Comparison of ENCODE assay signal across 29 cellular contexts in the genomic region with DNA sequence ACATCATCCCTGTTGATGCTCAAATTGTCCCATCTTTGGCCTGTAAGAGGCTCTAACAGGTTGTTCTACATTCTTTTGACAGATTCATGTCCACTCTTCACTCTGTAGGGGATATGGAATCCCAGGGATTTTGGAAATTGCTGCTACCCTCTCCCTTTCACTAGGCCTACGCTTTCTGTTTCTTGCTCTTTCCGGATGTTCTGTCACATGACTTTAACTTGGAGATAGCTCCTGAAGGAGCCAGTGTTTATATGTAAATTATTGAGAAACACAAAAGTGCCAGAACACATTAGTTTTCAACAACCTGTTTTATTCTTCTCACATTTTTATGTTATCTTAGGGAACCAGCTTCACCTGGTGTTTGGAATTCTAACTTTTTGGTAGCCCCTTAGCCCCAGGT.
"Had no signal": no experiment of that assay in that cellular context is flagged by ENCODE, and none has a peak within 500 bp of the region (broad histone marks: within the 10 kb centered on the region; RNA-seq: fewer than 3 reads in every experiment).

No MANE protein-coding gene starts in this region.

- H3K9me3 ChIP-seq: ovary, psoas muscle, right lobe of liver, sigmoid colon, stomach, thoracic aorta, thyroid gland, transverse colon, upper lobe of right lung, uterus had no signal

- H3K79me2 ChIP-seq: parathyroid adenoma had no signal

- H3K4me1 Mint-ChIP-seq: naive thymus-derived CD8-positive, alpha-beta T cell; stimulated activated effector memory CD8-positive, alpha-beta T cell treated with anti-CD3 and anti-CD28 coated beads, Interleukin-12 subunit alpha, Interleukin-12 subunit beta, amount 100 ng/mL, for 72 hours had no signal

- H3K27me3 ChIP-seq: ovary, right lobe of liver, sigmoid colon, stomach, thyroid gland, transverse colon, upper lobe of right lung, uterus had no signal

- H3K36me3 ChIP-seq: ovary, right lobe of liver, sigmoid colon, stomach, thoracic aorta, thyroid gland, transverse colon, upper lobe of right lung, uterus had no signal

- H3K9ac ChIP-seq: parathyroid adenoma had no signal

- H3K4me3 Mint-ChIP-seq: naive thymus-derived CD8-positive, alpha-beta T cell; natural killer cell treated with Interleukin-12 subunit alpha and Interleukin-12 subunit beta and Interleukin-15 and Interleukin-18, amount 100 ng/mL, for 72 hours; nephron progenitor cell; neural crest cell; stimulated activated effector memory CD8-positive, alpha-beta T cell treated with anti-CD3 and anti-CD28 coated beads, Interleukin-12 subunit alpha, Interleukin-12 subunit beta, amount 100 ng/mL, for 72 hours; stimulated activated naive B cell treated with anti-CD40 and anti-IgM and Interleukin-4, amounts not matched to agents 10 μg/mL and 1 μg/mL and 100 μg/mL, for 72 hours; stimulated activated naive CD8-positive, alpha-beta T cell treated with anti-CD3 and anti-CD28 coated beads, Interleukin-15, Interleukin-2, amounts not matched to agents 100 ng/mL and 50 ng/mL, for 24 hours; type B pancreatic cell had no signal

- H3K4me1 ChIP-seq: parathyroid adenoma, psoas muscle, right lobe of liver, sigmoid colon, stomach, thyroid gland, transverse colon, upper lobe of right lung, uterus had no signal

- H3K9me3 Mint-ChIP-seq: naive thymus-derived CD8-positive, alpha-beta T cell; nephron progenitor cell; neural crest cell; stimulated activated effector memory CD8-positive, alpha-beta T cell treated with anti-CD3 and anti-CD28 coated beads, Interleukin-12 subunit alpha, Interleukin-12 subunit beta, amount 100 ng/mL, for 72 hours; stimulated activated naive B cell treated with anti-CD40 and anti-IgM and Interleukin-4, amounts not matched to agents 10 μg/mL and 1 μg/mL and 100 μg/mL, for 72 hours; stimulated activated naive CD8-positive, alpha-beta T cell treated with anti-CD3 and anti-CD28 coated beads, Interleukin-15, Interleukin-2, amounts not matched to agents 100 ng/mL and 50 ng/mL, for 24 hours; type B pancreatic cell had no signal

- H3K27ac ChIP-seq: ovary, parathyroid adenoma, psoas muscle, right lobe of liver, sigmoid colon, stomach, thoracic aorta, thyroid gland, transverse colon, upper lobe of right lung, uterus had no signal

- DNase-seq: naive thymus-derived CD8-positive, alpha-beta T cell; nephron progenitor cell; occipital lobe; ovary; posterior cingulate gyrus; psoas muscle; right cardiac atrium; right lobe of liver; sigmoid colon; small intestine; stimulated activated CD4-positive, alpha-beta T cell treated with anti-CD3 and anti-CD28 coated beads, Interleukin-15, amount 100 ng/mL, for 24 hours; stimulated activated CD4-positive, alpha-beta T cell treated with anti-CD3 and anti-CD28 coated beads, Interleukin-2, amount 100 ng/mL, for 24 hours; stimulated activated CD4-positive, alpha-beta T cell treated with anti-CD3 and anti-CD28 coated beads, Interleukin-2, amount 100 ng/mL, for 48 hours; stimulated activated CD4-positive, alpha-beta T cell treated with anti-CD3 and anti-CD28 coated beads, Interleukin-4, amount 100 ng/mL, for 24 hours; stimulated activated naive B cell treated with anti-CD40 and anti-IgM and Interleukin-4, amounts not matched to agents 10 μg/mL and 1 μg/mL and 100 μg/mL, for 72 hours; stimulated activated naive CD4-positive, alpha-beta T cell treated with Interleukin-2 at 50 U/mL for 16 hours; stomach; thyroid gland; transverse colon; upper lobe of right lung; uterus had no signal

- H3K36me3 Mint-ChIP-seq: natural killer cell treated with Interleukin-12 subunit alpha and Interleukin-12 subunit beta and Interleukin-15 and Interleukin-18, amount 100 ng/mL, for 72 hours; stimulated activated effector memory CD8-positive, alpha-beta T cell treated with anti-CD3 and anti-CD28 coated beads, Interleukin-12 subunit alpha, Interleukin-12 subunit beta, amount 100 ng/mL, for 72 hours; stimulated activated naive B cell treated with anti-CD40 and anti-IgM and Interleukin-4, amounts not matched to agents 10 μg/mL and 1 μg/mL and 100 μg/mL, for 72 hours; type B pancreatic cell had no signal

- H3K27ac Mint-ChIP-seq: naive thymus-derived CD8-positive, alpha-beta T cell; natural killer cell treated with Interleukin-12 subunit alpha and Interleukin-12 subunit beta and Interleukin-15 and Interleukin-18, amount 100 ng/mL, for 72 hours; nephron progenitor cell; progenitor cell of endocrine pancreas; stimulated activated effector memory CD8-positive, alpha-beta T cell treated with anti-CD3 and anti-CD28 coated beads, Interleukin-12 subunit alpha, Interleukin-12 subunit beta, amount 100 ng/mL, for 72 hours; stimulated activated naive B cell treated with anti-CD40 and anti-IgM and Interleukin-4, amounts not matched to agents 10 μg/mL and 1 μg/mL and 100 μg/mL, for 72 hours; stimulated activated naive CD8-positive, alpha-beta T cell treated with anti-CD3 and anti-CD28 coated beads, Interleukin-15, Interleukin-2, amounts not matched to agents 100 ng/mL and 50 ng/mL, for 24 hours; type B pancreatic cell had no signal

- ATAC-seq: naive thymus-derived CD8-positive, alpha-beta T cell; natural killer cell treated with Interleukin-12 subunit alpha and Interleukin-12 subunit beta and Interleukin-15 and Interleukin-18, amount 100 ng/mL, for 72 hours; psoas muscle; right cardiac atrium; right lobe of liver; stimulated activated effector memory CD8-positive, alpha-beta T cell treated with anti-CD3 and anti-CD28 coated beads, Interleukin-12 subunit alpha, Interleukin-12 subunit beta, amount 100 ng/mL, for 72 hours; stimulated activated naive B cell treated with anti-CD40 and anti-IgM and Interleukin-4, amounts not matched to agents 10 μg/mL and 1 μg/mL and 100 μg/mL, for 72 hours; upper lobe of right lung had no signal

- H3K27me3 Mint-ChIP-seq: naive thymus-derived CD8-positive, alpha-beta T cell; natural killer cell treated with Interleukin-12 subunit alpha and Interleukin-12 subunit beta and Interleukin-15 and Interleukin-18, amount 100 ng/mL, for 72 hours; progenitor cell of endocrine pancreas; stimulated activated naive B cell treated with anti-CD40 and anti-IgM and Interleukin-4, amounts not matched to agents 10 μg/mL and 1 μg/mL and 100 μg/mL, for 72 hours; stimulated activated naive CD8-positive, alpha-beta T cell treated with anti-CD3 and anti-CD28 coated beads, Interleukin-15, Interleukin-2, amounts not matched to agents 100 ng/mL and 50 ng/mL, for 24 hours; type B pancreatic cell had no signal

- H2AFZ ChIP-seq: parathyroid adenoma had no signal

- H3K4me3 ChIP-seq: ovary, psoas muscle, right lobe of liver, sigmoid colon, stomach, thoracic aorta, thyroid gland, transverse colon, upper lobe of right lung, uterus had no signal
